Comparison of ENCODE assay signal across 8 cellular contexts in genomic region chr12:132560831-132561783, GRCh38.
A peak's percentile ranks its signal among the peaks of the same experiment; 100 is the strongest.
DNase-seq lines count a peak whose midpoint lies in the region; ATAC-seq and TF ChIP-seq lines count a peak whose summit lies in the region.

No MANE protein-coding gene starts in this region.

- H3K27me3 ChIP-seq in iPS-20b (ENCODE audit: insufficient read depth, low read length) = peaks cover 49% of the 10 kb centered on the region

- H3K4me3 ChIP-seq in astrocyte of the spinal cord (ENCODE audit: low read depth, low read length) = peak overlapping the region; percentile 57
- peak overlapping the region; percentile 83 for H3K4me3 ChIP-seq in iPS-20b (ENCODE audit: low read length)

- H3K9ac ChIP-seq in iPS-20b (ENCODE audit: low read depth, low read length) = peak overlapping the region; percentile 82

- in situ Hi-C loops in GM13976 (cut with MboI; ENCODE audit: low sequenced_read_pairs, unreplicated experiment) = no loop called here
- in situ Hi-C loops in astrocyte of the spinal cord (cut with HindIII; ENCODE audit: low sequenced_read_pairs) = no loop called here

- no peaks in the 10 kb centered on the region for H3K36me3 Mint-ChIP-seq in T-helper 2 cell treated with Interferon-gamma antibody and Interleukin-4, amounts not matched to agents 5 μg/mL and 100 μg/mL, for 36 hours (ENCODE audit: low read depth)

- H3K27me3 Mint-ChIP-seq in T-helper 2 cell treated with Interferon-gamma antibody and Interleukin-4, amounts not matched to agents 5 μg/mL and 100 μg/mL, for 36 hours (ENCODE audit: low read depth) = peaks cover 12% of the 10 kb centered on the region

- TF ChIP-seq CTCF in GM13976 (IDR thresholded peaks at IDR 0.05; ENCODE audit: borderline replicate concordance, control extremely low read depth, extremely low read depth, insufficient read depth, missing control alignments) = peak; percentile 70
- TF ChIP-seq CTCF in astrocyte of the spinal cord (IDR thresholded peaks at IDR 0.05; ENCODE audit: low read depth, low read length) = peak; percentile 90

- H3K4me1 Mint-ChIP-seq in T-helper 2 cell treated with Interferon-gamma antibody and Interleukin-4, amounts not matched to agents 5 μg/mL and 100 μg/mL, for 36 hours (ENCODE audit: low read depth) = peaks cover 6% of the 10 kb centered on the region

- no peaks in the 10 kb centered on the region for H3K9me3 Mint-ChIP-seq in T-helper 2 cell treated with Interferon-gamma antibody and Interleukin-4, amounts not matched to agents 5 μg/mL and 100 μg/mL, for 36 hours

- peaks cover 7% of the 10 kb centered on the region; the same call in 1 of the 2 replicates for H3K36me3 ChIP-seq in iPS-20b (ENCODE audit: insufficient read depth, low read depth, low read length)

- peak; percentile 91 for DNase-seq in GM13976 (ENCODE audit: low spot score)
- DNase-seq in NCI-H1694 treated with DMSO at 0.1 percent for 48 hours (lab: John Stamatoyannopoulos, UW) = peak; percentile 61
- DNase-seq in T-helper 2 cell treated with Interferon-gamma antibody and Interleukin-4, amounts not matched to agents 5 μg/mL and 100 μg/mL, for 36 hours (ENCODE audit: low spot score) = peak; percentile 62
- DNase-seq in astrocyte of the spinal cord (ENCODE audit: low read depth, low spot score) = peak; percentile 53
- peak; percentile 35 to 67 for DNase-seq in stimulated activated CD4-positive, alpha-beta T cell treated with anti-CD3 and anti-CD28 coated beads, Interleukin-1b, Interleukin-23, amount 100 ng/mL, for 1 hour (ENCODE audit: low read depth in 2 of 2)

- peak overlapping the region; percentile 74 for H3K4me3 Mint-ChIP-seq in T-helper 2 cell treated with Interferon-gamma antibody and Interleukin-4, amounts not matched to agents 5 μg/mL and 100 μg/mL, for 36 hours

- no peak overlapping the region for H3K27ac Mint-ChIP-seq in T-helper 2 cell treated with Interferon-gamma antibody and Interleukin-4, amounts not matched to agents 5 μg/mL and 100 μg/mL, for 36 hours

- H3K27ac ChIP-seq in iPS-20b (ENCODE audit: low read length) = no peak overlapping the region

- H3K9me3 ChIP-seq in iPS-20b (ENCODE audit: insufficient read depth, low read depth, low read length) = no peaks in the 10 kb centered on the region

- 0 out of 2 replicates have a peak, but pooled peaks cover 2% of the 10 kb centered on the region for H3K4me1 ChIP-seq in iPS-20b (ENCODE audit: insufficient read depth, low read length)

- ATAC-seq in HG03159 (IDR thresholded peaks at IDR 0.05; ENCODE audit: unreplicated experiment) (no peak), GM19397 (IDR thresholded peaks at IDR 0.05; ENCODE audit: unreplicated experiment) (no peak)
